In genomic region chr7:114711244-114711643, GRCh38 we compare ENCODE assay signal across 16 cellular contexts.
DNase-seq lines count a peak whose midpoint lies in the region; ATAC-seq, FAIRE-seq and TF ChIP-seq lines count a peak whose summit lies in the region.
"Had no signal": no experiment of that assay in that cellular context is flagged by ENCODE, and none has a peak within 500 bp of the region (broad histone marks: within the 10 kb centered on the region; RNA-seq: fewer than 3 reads in every experiment).

No MANE protein-coding gene starts in this region.

- H2AFZ ChIP-seq in PC-9 (0 out of 2 replicates have a peak overlapping the region, but pooled peaks have one; percentile 46), H1 (ENCODE audit: low read length) (no peak overlapping the region)

- H3K18ac ChIP-seq in H1 (ENCODE audit: extremely low read depth, low read length): no peak overlapping the region

- H4K8ac ChIP-seq in H1 (ENCODE audit: extremely low read depth, insufficient read depth, low read length): no peak overlapping the region

- TF ChIP-seq CTCF in PC-9 (conservative IDR thresholded peaks at IDR 0.05): no peak
- TF ChIP-seq CTCF in H1 (IDR thresholded peaks at IDR 0.05; ENCODE audit: control extremely low read depth in 1 of 3, insufficient read depth in 1 of 3, low read depth in 1 of 3, low read length in 3 of 3): no peak
- no peak for TF ChIP-seq CTCF in WERI-Rb-1 (IDR thresholded peaks at IDR 0.05; ENCODE audit: low read depth, low read length)
- no peak for TF ChIP-seq CTCF in endodermal cell (conservative IDR thresholded peaks at IDR 0.05)

- CTCF ChIA-PET in PC-9 (lab: Charles Lee): interaction anchor here (0.7 kb wide), 1 partner anchor 584 kb away, joined by 3 read pairs; no protein-coding TSS in a partner anchor
- CTCF ChIA-PET in H1 (lab: Charles Lee; ENCODE audit: partially characterized antibody): interaction anchor here (0.6 to 1.7 kb wide), 3 partner anchors 14 to 1085 kb away, joined by 3 to 6 read pairs (median 4); no protein-coding TSS in a partner anchor

- no peak overlapping the region for H3K23ac ChIP-seq in H1 (ENCODE audit: insufficient read length)

- H3K4me1 Mint-ChIP-seq in endodermal cell: peaks cover 9% of the 10 kb centered on the region
- H3K4me1 Mint-ChIP-seq: CD4-positive, CD25-positive, alpha-beta regulatory T cell had no signal

- H2BK15ac ChIP-seq in H1 (ENCODE audit: low read length): no peak overlapping the region

- H3K4me3 ChIP-seq in PC-9 (no peak overlapping the region), H1 (ENCODE audit: extremely low read depth in 1 of 4, insufficient read depth in 2 of 4, low read depth in 3 of 4, low read length in 4 of 4) (no peak overlapping the region), WERI-Rb-1 (ENCODE audit: low read depth, low read length) (no peak overlapping the region), endodermal cell (ENCODE audit: low read length) (no peak overlapping the region)
- H3K4me3 ChIP-seq: SK-N-MC had no signal

- 70% methylated on average over 4 of the region's 4 CpGs; no CpG with 5 or more reads in 1 of the 2 experiments for WGBS in H1 (ENCODE audit: extremely low coverage in 1 of 2, insufficient coverage in 1 of 2, insufficient read length in 1 of 2, insufficient replicate concordance in 2 of 2, low coverage in 1 of 2, low lambda C conversion rate in 2 of 2, missing lambda C conversion rate in 1 of 2), 2 experiments
- 78 to 88% methylated on average over 1 to 4 of the region's 4 CpGs for WGBS in endodermal cell (ENCODE audit: insufficient coverage in 1 of 2, insufficient read length in 1 of 2), 2 experiments

- no peaks in the 10 kb centered on the region for H3F3A ChIP-seq in PC-9 (ENCODE audit: insufficient read depth, low read depth)

- no peak overlapping the region for H4K5ac ChIP-seq in H1 (ENCODE audit: insufficient read length, low read depth, low read length)

- no peaks in the 10 kb centered on the region for H3K9me3 Mint-ChIP-seq in endodermal cell
- H3K9me3 Mint-ChIP-seq: IgD-negative memory B cell had no signal

- H2BK20ac ChIP-seq in H1 (ENCODE audit: low read length): no peak overlapping the region

- ATAC-seq in HG02610 (IDR thresholded peaks at IDR 0.05; ENCODE audit: unreplicated experiment): no peak
- ATAC-seq: Right ventricle myocardium inferior had no signal

- H2BK120ac ChIP-seq in H1 (replicated peaks; ENCODE audit: low read depth, low read length): no peak overlapping the region

- no peaks in the 10 kb centered on the region for H3K36me3 Mint-ChIP-seq in endodermal cell (ENCODE audit: low read depth)
- H3K36me3 Mint-ChIP-seq: CD4-positive, CD25-positive, alpha-beta regulatory T cell; IgD-negative memory B cell had no signal

- no peak overlapping the region for H3K14ac ChIP-seq in H1 (ENCODE audit: insufficient read length)

- no peak for TF ChIP-seq RAD21 in H1 (IDR thresholded peaks at IDR 0.05 in 1 of 2, conservative IDR thresholded peaks at IDR 0.05 in 1 of 2; ENCODE audit: low read depth in 2 of 2, low read length in 2 of 2)

- no peaks in the 10 kb centered on the region for H3K79me1 ChIP-seq in H1 (ENCODE audit: low read depth, low read length)

- no peak overlapping the region for H2BK5ac ChIP-seq in H1 (ENCODE audit: low read depth, low read length)

- DNase-seq in EL (peak; percentile 13), PC-9 (peak; percentile 40 to 47), H1 (ENCODE audit: low read depth in 1 of 2, low spot score in 2 of 2) (no peak), non-pigmented ciliary epithelial cell (ENCODE audit: low read depth) (peak; percentile 4), WERI-Rb-1 (no peak), endodermal cell (no peak)
- DNase-seq: CD4-positive, CD25-positive, alpha-beta regulatory T cell; GDM1; GOT3; NCI-H146; NCI-H2107; NCI-H345 had no signal

- BruUV-seq in PC-9 (replicated peaks; lab: Mats Ljungman, UMichigan): no TSS peak

- H3K27ac Mint-ChIP-seq in endodermal cell: no peak overlapping the region
- H3K27ac Mint-ChIP-seq: CD4-positive, CD25-positive, alpha-beta regulatory T cell; IgD-negative memory B cell had no signal

- no peak for FAIRE-seq in H1 (lab: Jason Lieb, UNC)

- no peaks in the 10 kb centered on the region for H3K23me2 ChIP-seq in H1 (ENCODE audit: low read depth, low read length)

- H4K20me1 ChIP-seq in PC-9 (ENCODE audit: insufficient read depth) (no peaks in the 10 kb centered on the region), H1 (replicated peaks in 1 of 2; ENCODE audit: control insufficient read depth in 1 of 2, insufficient read depth in 2 of 2, low read length in 2 of 2) (no peaks in the 10 kb centered on the region)

- no peak overlapping the region for H3K56ac ChIP-seq in H1 (replicated peaks; ENCODE audit: insufficient read length, low read depth, low read length)

- no peak for TF ChIP-seq EP300 in H1 (IDR thresholded peaks at IDR 0.05; ENCODE audit: borderline replicate concordance in 1 of 2, low read depth in 2 of 2, low read length in 2 of 2)

- H4K91ac ChIP-seq in H1 (replicated peaks; ENCODE audit: insufficient read length, low read length): no peak overlapping the region

- no peak for TF ChIP-seq POLR2A in H1 (IDR thresholded peaks at IDR 0.05; ENCODE audit: control extremely low read depth in 1 of 2, low read depth in 2 of 2, low read length in 2 of 2)

- H3K9ac ChIP-seq in H1 (replicated peaks in 1 of 4; ENCODE audit: extremely low read depth in 1 of 4, low read depth in 3 of 4, low read length in 3 of 4) (no peak overlapping the region), endodermal cell (ENCODE audit: extremely low read depth, low read length, poor library complexity, severe bottlenecking) (no peak overlapping the region)

- POLR2A ChIA-PET in PC-9 (lab: Charles Lee; ENCODE audit: unreplicated experiment): no interaction called here
- POLR2A ChIA-PET in H1 (lab: Charles Lee; ENCODE audit: partially characterized antibody): interaction anchor here (2.2 kb wide), 1 partner anchor 10 kb away, joined by 9 read pairs; no protein-coding TSS in a partner anchor

- peak overlapping the region; percentile 30 for H3K4me2 ChIP-seq in PC-9
- H3K4me2 ChIP-seq in H1 (ENCODE audit: insufficient read depth in 1 of 2, low read depth in 2 of 2, low read length in 2 of 2): no peak overlapping the region

- no peak overlapping the region for H3K27ac ChIP-seq in PC-9
- H3K27ac ChIP-seq in H1 (ENCODE audit: low read depth, low read length): no peak overlapping the region
- no peak overlapping the region for H3K27ac ChIP-seq in WERI-Rb-1
- no peak overlapping the region for H3K27ac ChIP-seq in endodermal cell (ENCODE audit: low read depth, low read length)
- H3K27ac ChIP-seq: SK-N-MC had no signal

- no peaks in the 10 kb centered on the region for H3K9me2 ChIP-seq in PC-9 (ENCODE audit: insufficient read depth)

- H3K79me2 ChIP-seq in PC-9 (ENCODE audit: low read depth) (no peaks in the 10 kb centered on the region), H1 (ENCODE audit: control insufficient read depth in 1 of 2, insufficient read depth in 2 of 2, low read length in 2 of 2) (no peaks in the 10 kb centered on the region)

- H3K4me1 ChIP-seq in PC-9 (replicated peaks; ENCODE audit: insufficient read depth) (peaks cover 11% of the 10 kb centered on the region; the same call in 1 of the 2 replicates), H1 (replicated peaks in 1 of 4; ENCODE audit: control insufficient read depth in 3 of 4, insufficient read depth in 4 of 4, low read length in 3 of 4) (peaks cover 2 to 21% (median 6%) of the 10 kb centered on the region in 4 experiments; a peak in 5 of 7 replicates), endodermal cell (ENCODE audit: control insufficient read depth, insufficient read depth, low read length) (no peaks in the 10 kb centered on the region)

- H3K36me3 ChIP-seq in PC-9 (ENCODE audit: low read depth) (no peaks in the 10 kb centered on the region), H1 (ENCODE audit: control insufficient read depth in 2 of 4, insufficient read depth in 4 of 4, low read length in 3 of 4) (no peaks in the 10 kb centered on the region), WERI-Rb-1 (no peaks in the 10 kb centered on the region), endodermal cell (ENCODE audit: control insufficient read depth, insufficient read depth, low read length) (no peaks in the 10 kb centered on the region)

- H3K27me3 Mint-ChIP-seq in endodermal cell (ENCODE audit: insufficient read depth): no peaks in the 10 kb centered on the region
- H3K27me3 Mint-ChIP-seq: CD4-positive, CD25-positive, alpha-beta regulatory T cell had no signal

- no peak overlapping the region for H3K4ac ChIP-seq in H1 (replicated peaks; ENCODE audit: insufficient read length, low read depth, low read length)

- no peak overlapping the region for H2BK12ac ChIP-seq in H1 (ENCODE audit: low read depth, low read length)

- H3K27me3 ChIP-seq in PC-9 (ENCODE audit: insufficient read depth, low read depth) (no peaks in the 10 kb centered on the region), H1 (replicated peaks in 1 of 4; ENCODE audit: control insufficient read depth in 3 of 4, extremely low read depth in 1 of 4, insufficient read depth in 3 of 4, low read length in 3 of 4) (no peaks in the 10 kb centered on the region), WERI-Rb-1 (ENCODE audit: insufficient read depth, low read depth, severe bottlenecking) (no peaks in the 10 kb centered on the region), endodermal cell (ENCODE audit: control insufficient read depth, insufficient read depth, low read length, poor library complexity, severe bottlenecking) (no peaks in the 10 kb centered on the region)

- H3K9me3 ChIP-seq in PC-9 (ENCODE audit: insufficient read depth, low read depth): peaks cover 6% of the 10 kb centered on the region; the same call in 1 of the 2 replicates
- no peaks in the 10 kb centered on the region for H3K9me3 ChIP-seq in H1 (ENCODE audit: insufficient read depth in 2 of 2, low read depth in 1 of 2, low read length in 1 of 2)
- no peaks in the 10 kb centered on the region for H3K9me3 ChIP-seq in WERI-Rb-1 (ENCODE audit: severe bottlenecking)
- H3K9me3 ChIP-seq in endodermal cell (ENCODE audit: control insufficient read depth, low read length): no peaks in the 10 kb centered on the region

- no peak overlapping the region for H2AK5ac ChIP-seq in H1 (ENCODE audit: low read depth, low read length)

- no peak overlapping the region for H3K4me3 Mint-ChIP-seq in endodermal cell
- H3K4me3 Mint-ChIP-seq: CD4-positive, CD25-positive, alpha-beta regulatory T cell; IgD-negative memory B cell had no signal

- intact Hi-C loops in PC-9 (cut with micrococcal nuclease; ENCODE audit: unreplicated experiment): no loop called here

TF ChIP-seq in H1, 55 proteins besides CTCF, POLR2A, EP300 and RAD21 (continues in another document):
- TF ChIP-seq MAFK (IDR thresholded peaks at IDR 0.05; ENCODE audit: low read depth, low read length) (no peak), NANOG (IDR thresholded peaks at IDR 0.05; ENCODE audit: insufficient read depth, low read depth, low read length, poor library complexity, severe bottlenecking) (no peak), MAX (IDR thresholded peaks at IDR 0.05) (no peak), NRF1 (IDR thresholded peaks at IDR 0.05; ENCODE audit: low read depth, low read length) (no peak), BRCA1 (IDR thresholded peaks at IDR 0.05; ENCODE audit: low read depth, low read length) (no peak), CEBPB (IDR thresholded peaks at IDR 0.05; ENCODE audit: low read depth, low read length) (no peak)

Comparison
In these comparisons a context has a peak if more than half of its experiments do, and no peak if none do; other contexts are left out.
1. DNase-seq: peak in EL (single experiment), PC-9 (2 of 2) and non-pigmented ciliary epithelial cell (single experiment); none in H1 (0 of 2), WERI-Rb-1 (single experiment) and endodermal cell (single experiment).